Comparison of ENCODE assay signal across 8 cellular contexts in the genomic region with DNA sequence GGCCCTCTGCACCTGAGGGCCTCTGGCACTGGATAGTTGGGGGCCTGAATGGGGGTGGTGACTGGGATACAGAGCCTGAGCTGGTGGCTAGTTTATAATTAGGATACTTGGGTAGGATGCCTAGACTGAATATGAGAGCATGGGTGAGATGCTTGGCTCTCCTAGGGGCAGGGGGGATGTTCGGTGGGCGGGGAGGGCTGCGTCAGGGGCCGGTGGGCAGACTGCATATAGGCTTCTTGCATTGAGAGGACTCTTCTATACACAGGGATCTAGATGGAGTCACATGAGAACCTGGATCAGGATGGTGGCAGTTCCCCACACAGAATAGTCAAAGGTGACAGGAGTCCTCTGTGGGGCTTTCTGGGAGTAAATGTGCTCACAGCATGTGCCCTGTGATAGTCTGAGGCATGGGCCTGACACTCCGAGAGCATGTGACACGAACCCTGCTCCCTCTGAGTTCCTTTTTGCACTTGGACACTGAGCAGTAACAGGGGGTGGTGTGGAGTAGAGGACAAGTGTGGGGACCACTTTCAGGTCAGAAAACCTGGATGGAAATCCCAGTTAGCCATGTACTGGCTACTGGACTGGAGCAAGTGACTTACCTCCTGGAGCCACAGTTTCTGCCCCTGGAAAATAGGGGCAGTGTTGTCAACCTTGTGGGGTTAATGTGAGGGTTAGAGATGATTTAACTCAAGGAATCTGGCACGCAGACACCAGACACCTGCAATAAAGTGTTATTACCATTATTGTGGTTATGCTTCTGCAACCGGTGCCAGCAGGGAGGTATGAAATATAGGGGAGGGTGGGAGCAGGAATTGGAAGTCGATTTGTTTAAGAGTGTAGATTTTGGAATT. TPM values are rescaled to one million over a fixed set of nuclear protein-coding genes. Genes with fewer than 3 reads are reported as not detected.
A peak's percentile ranks its signal among the peaks of the same experiment; 100 is the strongest.
DNase-seq lines count a peak whose midpoint lies in the region; TF ChIP-seq lines count a peak whose summit lies in the region.

No MANE protein-coding gene starts in this region.

- peak overlapping the region; percentile 91; the same call in 1 of the 2 replicates for H3K9ac ChIP-seq in ES-I3 (ENCODE audit: low read depth, low read length)
- peak overlapping the region; percentile 20 for H3K9ac ChIP-seq in SK-N-MC (ENCODE audit: insufficient read length)

- TF ChIP-seq EP300 in esophagus muscularis mucosa (IDR thresholded peaks at IDR 0.05), result no peak

- H3K4me1 ChIP-seq in ES-I3 (ENCODE audit: insufficient read depth, low read length) (peaks cover 26% of the 10 kb centered on the region), esophagus muscularis mucosa (peaks cover 66 to 85% (median 72%) of the 10 kb centered on the region in 4 donors), prostate gland (replicated peaks) (peaks cover 61% of the 10 kb centered on the region)

- H3K9me3 ChIP-seq in ES-I3 (ENCODE audit: control insufficient read depth, insufficient read depth, low read length) (no peaks in the 10 kb centered on the region), SK-N-MC (ENCODE audit: low read depth, low read length) (no peaks in the 10 kb centered on the region), esophagus muscularis mucosa (no peaks in the 10 kb centered on the region), prostate gland (no peaks in the 10 kb centered on the region)

- H3K27ac ChIP-seq in SK-N-MC (0 out of 2 replicates have a peak overlapping the region, but pooled peaks have one; percentile 7), esophagus muscularis mucosa (replicated peaks in 1 of 4) (peak overlapping the region; percentile 97 to 99 (median 98)), prostate gland (peak overlapping the region; percentile 99 to 100)

- H3K36me3 ChIP-seq in ES-I3 (ENCODE audit: insufficient read depth, low read length) (no peaks in the 10 kb centered on the region), SK-N-MC (ENCODE audit: insufficient read depth, low read length) (peaks cover 18% of the 10 kb centered on the region; the same call in 1 of the 2 replicates), esophagus muscularis mucosa (peaks cover 0 to 20% (median 0%) of the 10 kb centered on the region in 4 donors), prostate gland (no peaks in the 10 kb centered on the region)

- TF ChIP-seq CTCF in esophagus muscularis mucosa (IDR thresholded peaks at IDR 0.05) (no peak), prostate gland (IDR thresholded peaks at IDR 0.05) (no peak)

- intact Hi-C loops in esophagus muscularis mucosa (cut with DNase I) (loop anchor here (10.0 kb wide), 1 partner anchor 227 kb away; a partner anchor contains a TSS), prostate gland (cut with DNase I) (loop anchor here (5.0 kb wide), 1 partner anchor 229 kb away; a partner anchor contains a TSS)

- 41% methylated on average over 7 of the region's 9 CpGs for WGBS in esophagus muscularis mucosa
- WGBS in prostate gland, result 41% methylated on average over 9 of the region's 9 CpGs

- DNase-seq in SK-N-MC (ENCODE audit: low read depth, low spot score) (no peak), esophagus muscularis mucosa (ENCODE audit: extremely low spot score) (no peak), prostate gland (ENCODE audit: low spot score) (no peak), midbrain (lab: John Stamatoyannopoulos, UW) (no peak), NOMO-1 treated with DMSO at 0.1 percent for 48 hours (lab: John Stamatoyannopoulos, UW; ENCODE audit: unreplicated experiment) (no peak), dermis blood vessel endothelial cell (no peak), retina (no peak)

- H3K4me3 ChIP-seq in SK-N-MC (peak overlapping the region; percentile 98), esophagus muscularis mucosa (peak overlapping the region; percentile 70 to 99 (median 98)), prostate gland (peak overlapping the region; percentile 100)

- TF ChIP-seq POLR2A in esophagus muscularis mucosa (IDR thresholded peaks at IDR 0.05; ENCODE audit: low read depth) (no peak), prostate gland (IDR thresholded peaks at IDR 0.05) (no peak)

- H3K27me3 ChIP-seq in esophagus muscularis mucosa (no peaks in the 10 kb centered on the region), prostate gland (replicated peaks; ENCODE audit: insufficient read depth) (no peaks in the 10 kb centered on the region)

RNA-seq across cellular contexts. Expression of a gene that starts 2.2 kb away (rescaled TPM):
- total RNA-seq in esophagus muscularis mucosa, result 100 to 1,000 TPM; 162 to 263 (median 225) TPM
- 100 to 1,000 TPM in 1 of 2 donors, 10 to 100 TPM in 1; 97.3 to 132 TPM for total RNA-seq in prostate gland
- total RNA-seq in dermis blood vessel endothelial cell, result 77.9 and 106 TPM in 2 replicates

RNA-seq across cellular contexts. Expression of a gene that starts 8.9 kb away (rescaled TPM):
- 100 to 1,000 TPM in 3 of 4 donors, 10 to 100 TPM in 1; 97.9 to 164 (median 122) TPM for total RNA-seq in esophagus muscularis mucosa
- 10 to 100 TPM; 90.0 to 92.5 TPM for total RNA-seq in prostate gland
- 77.8 and 117 TPM in 2 replicates for total RNA-seq in dermis blood vessel endothelial cell

RNA-seq across cellular contexts. Expression of a gene that starts 33.2 kb away (rescaled TPM):
- total RNA-seq in esophagus muscularis mucosa, result 10 to 100 TPM; 20.7 to 57.4 (median 34.7) TPM
- 10 to 100 TPM in 1 of 2 donors, 1 to 10 TPM in 1; 7.9 to 10.7 TPM for total RNA-seq in prostate gland
- 3.0 and 3.2 TPM in 2 replicates for total RNA-seq in dermis blood vessel endothelial cell

Comparison
In these comparisons a context has a peak if more than half of its experiments do, and no peak if none do; other contexts are left out.
1. H3K27ac ChIP-seq: peak in every context shown above with its lines; median percentile 100 in prostate gland; 98 in esophagus muscularis mucosa; 7 in SK-N-MC.